21 cellular contexts compared by ENCODE assay signal in genomic region chr3:167115331-167115934, GRCh38.
"Had no signal": no experiment of that assay in that cellular context is flagged by ENCODE, and none has a peak within 500 bp of the region (broad histone marks: within the 10 kb centered on the region; RNA-seq: fewer than 3 reads in every experiment).

No MANE protein-coding gene starts in this region.

- H3K9me3 Mint-ChIP-seq: activated naive CD4-positive, alpha-beta T cell treated with anti-CD3 and anti-CD28 coated beads for 36 hours; activated naive CD8-positive, alpha-beta T cell treated with anti-CD3 and anti-CD28 coated beads for 36 hours had no signal

- DNase-seq: activated CD4-positive, alpha-beta T cell treated with anti-CD3 and anti-CD28 coated beads for 4 hours; activated CD4-positive, alpha-beta T cell treated with anti-CD3 and anti-CD28 coated beads, Interleukin-2, amount 50 U/mL, for 4 hours; activated naive CD4-positive, alpha-beta T cell treated with anti-CD3 and anti-CD28 coated beads for 36 hours; activated naive CD8-positive, alpha-beta T cell treated with anti-CD3 and anti-CD28 coated beads for 36 hours; caudate nucleus; retina; stimulated activated CD4-positive, alpha-beta T cell treated with anti-CD3 and anti-CD28 coated beads, Interleukin-1b, Interleukin-23, amount 100 ng/mL, for 48 hours; stimulated activated naive CD4-positive, alpha-beta T cell; tibial artery had no signal

- H3K4me2 ChIP-seq: smooth muscle cell had no signal

- FAIRE-seq: astrocyte, endothelial cell of umbilical vein had no signal

- H3K27ac ChIP-seq: heart left ventricle, left lung, neutrophil, ovary, prostate gland, suprapubic skin, tibial artery, VCaP had no signal

- H3K4me1 Mint-ChIP-seq: activated naive CD8-positive, alpha-beta T cell treated with anti-CD3 and anti-CD28 coated beads for 36 hours had no signal

- H3K9me3 ChIP-seq: heart left ventricle, neutrophil, ovary, prostate gland, suprapubic skin, tibial artery had no signal

- H3K36me3 ChIP-seq: heart left ventricle, left lung, neutrophil, ovary, prostate gland, suprapubic skin, tibial artery had no signal

- H3K27ac Mint-ChIP-seq: activated naive CD4-positive, alpha-beta T cell treated with anti-CD3 and anti-CD28 coated beads for 36 hours; activated naive CD8-positive, alpha-beta T cell treated with anti-CD3 and anti-CD28 coated beads for 36 hours; natural killer cell treated with Interleukin-12 subunit alpha and Interleukin-12 subunit beta and Interleukin-15 and Interleukin-18, amount 100 ng/mL, for 72 hours had no signal

- H3K4me3 ChIP-seq: heart left ventricle, left lung, mucosa of descending colon, ovary, prostate gland, smooth muscle cell, suprapubic skin, tibial artery had no signal

- H3K4me3 Mint-ChIP-seq: activated naive CD4-positive, alpha-beta T cell treated with anti-CD3 and anti-CD28 coated beads for 36 hours; activated naive CD8-positive, alpha-beta T cell treated with anti-CD3 and anti-CD28 coated beads for 36 hours; natural killer cell treated with Interleukin-12 subunit alpha and Interleukin-12 subunit beta and Interleukin-15 and Interleukin-18, amount 100 ng/mL, for 72 hours had no signal

- H3K36me3 Mint-ChIP-seq: activated naive CD8-positive, alpha-beta T cell treated with anti-CD3 and anti-CD28 coated beads for 36 hours; natural killer cell treated with Interleukin-12 subunit alpha and Interleukin-12 subunit beta and Interleukin-15 and Interleukin-18, amount 100 ng/mL, for 72 hours had no signal

- H3K4me1 ChIP-seq: left lung, prostate gland, suprapubic skin, tibial artery had no signal

- ATAC-seq: left lung, mucosa of descending colon had no signal

- H3K27me3 ChIP-seq: heart left ventricle, left lung, neutrophil, ovary, suprapubic skin, tibial artery had no signal
